Comparison of ENCODE assay signal across 32 cellular contexts in the genomic region with DNA sequence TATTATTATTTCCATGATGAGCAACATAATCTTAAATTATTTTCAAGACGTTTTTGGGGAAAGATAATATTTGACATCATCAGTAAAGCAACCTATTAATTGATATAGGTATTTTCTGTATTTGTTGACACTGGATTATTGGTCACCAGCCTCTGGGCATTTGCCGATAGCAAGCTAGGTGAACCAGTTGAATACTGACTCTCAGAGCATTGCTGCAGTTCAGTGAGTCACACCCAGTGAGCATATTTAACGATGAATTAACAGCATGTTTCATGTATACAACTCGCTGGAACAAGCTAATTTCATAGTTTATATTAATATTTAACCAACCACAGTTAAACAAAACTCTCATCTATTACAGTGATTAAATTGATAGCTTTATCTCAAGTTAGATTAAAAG.
"Had no signal": no experiment of that assay in that cellular context is flagged by ENCODE, and none has a peak within 500 bp of the region (broad histone marks: within the 10 kb centered on the region; RNA-seq: fewer than 3 reads in every experiment).

No MANE protein-coding gene starts in this region.

- H3K27me3 ChIP-seq: brain microvascular endothelial cell, gastrocnemius medialis, heart left ventricle had no signal

- H3K27me3 Mint-ChIP-seq: activated B cell treated with CpG ODN at 0.5 μM for 24 hours; activated CD8-positive, alpha-beta T cell treated with anti-CD3 and anti-CD28 coated beads for 36 hours; activated naive CD4-positive, alpha-beta T cell treated with anti-CD3 and anti-CD28 coated beads, Interleukin-2, amount 10 ng/mL, durations not matched to agents 7 days and 5 days; dendritic cell treated with granulocyte-macrophage colony-stimulating factor and Interleukin-4, amounts not matched to agents 40 ng/mL and 50 ng/mL, for 4 days had no signal

- DNase-seq: activated B cell treated with CpG ODN at 0.5 μM for 24 hours; activated CD4-positive, alpha-beta T cell treated with anti-CD3 and anti-CD28 coated beads for 48 hours; activated CD4-positive, alpha-beta T cell treated with anti-CD3 and anti-CD28 coated beads, Interleukin-2, amount 50 U/mL, for 1 hour; activated CD4-positive, alpha-beta T cell treated with anti-CD3 and anti-CD28 coated beads, Interleukin-2, amount 50 U/mL, for 48 hours; activated CD8-positive, alpha-beta memory T cell treated with anti-CD3 and anti-CD28 coated beads for 24 hours; activated CD8-positive, alpha-beta T cell treated with anti-CD3 and anti-CD28 coated beads for 36 hours; activated effector memory CD4-positive, alpha-beta T cell treated with anti-CD3 and anti-CD28 coated beads, Interleukin-2, amount 50 U/mL, for 16 hours; activated naive CD4-positive, alpha-beta T cell treated with anti-CD3 and anti-CD28 coated beads, Interleukin-2, amount 10 ng/mL, durations not matched to agents 7 days and 5 days; activated T-cell treated with anti-CD3 and anti-CD28 coated beads, Interleukin-2, amount 50 U/mL, for 48 hours; amniotic stem cell; anterior cingulate cortex; brain microvascular endothelial cell; caudate nucleus; cerebellar nuclear complex; dorsolateral prefrontal cortex; effector memory CD4-positive, alpha-beta T cell; endodermal cell; foreskin fibroblast; gastrocnemius medialis; glutamatergic neuron; heart left ventricle; SW 1271; T-cell; T-helper 9 cell; WERI-Rb-1 had no signal

- H3K27ac ChIP-seq: brain microvascular endothelial cell, coronary artery, dorsolateral prefrontal cortex, gastrocnemius medialis, heart left ventricle, WERI-Rb-1 had no signal

- H3K4me1 ChIP-seq: gastrocnemius medialis, heart left ventricle had no signal

- ATAC-seq: activated CD4-positive, CD25-positive, alpha-beta regulatory T cell treated with anti-CD3 and anti-CD28 coated beads, Interleukin-2, amount 50 U/mL, for 24 hours; activated CD8-positive, alpha-beta T cell treated with anti-CD3 and anti-CD28 coated beads for 36 hours; activated naive CD4-positive, alpha-beta T cell treated with anti-CD3 and anti-CD28 coated beads, Interleukin-2, amount 50 U/mL, for 72 hours; gastrocnemius medialis; heart left ventricle; T-cell had no signal

- H3K4me3 Mint-ChIP-seq: activated B cell treated with CpG ODN at 0.5 μM for 24 hours; activated CD8-positive, alpha-beta T cell treated with anti-CD3 and anti-CD28 coated beads for 36 hours; activated naive CD4-positive, alpha-beta T cell treated with anti-CD3 and anti-CD28 coated beads, Interleukin-2, amount 10 ng/mL, durations not matched to agents 7 days and 5 days; activated T-helper 1 cell treated with anti-CD3 and anti-CD28 coated beads, Interleukin-12 subunit alpha, Interleukin-12 subunit beta, Interleukin-2, Interleukin-4 antibody, amounts not matched to agents 30 ng/mL and 10 ng/mL and 1 ng/mL, durations not matched to agents 14 hours and 24 hours and 36 hours; dendritic cell treated with granulocyte-macrophage colony-stimulating factor and Interleukin-4, amounts not matched to agents 40 ng/mL and 50 ng/mL, for 4 days; endodermal cell; T-cell; T-helper 1 cell treated with Interleukin-12 subunit alpha and Interleukin-12 subunit beta and Interleukin-4 antibody, amounts not matched to agents 30 μg/mL and 1 μg/mL, for 36 hours had no signal

- H3K4me1 Mint-ChIP-seq: activated B cell treated with CpG ODN at 0.5 μM for 24 hours; activated naive CD4-positive, alpha-beta T cell treated with anti-CD3 and anti-CD28 coated beads, Interleukin-2, amount 10 ng/mL, durations not matched to agents 7 days and 5 days; T-cell had no signal

- H3K4me3 ChIP-seq: coronary artery, dorsolateral prefrontal cortex, gastrocnemius medialis, heart left ventricle had no signal

- H3K9me3 Mint-ChIP-seq: activated B cell treated with CpG ODN at 0.5 μM for 24 hours; activated CD8-positive, alpha-beta T cell treated with anti-CD3 and anti-CD28 coated beads for 36 hours; activated naive CD4-positive, alpha-beta T cell treated with anti-CD3 and anti-CD28 coated beads, Interleukin-2, amount 10 ng/mL, durations not matched to agents 7 days and 5 days; activated T-helper 1 cell treated with anti-CD3 and anti-CD28 coated beads, Interleukin-12 subunit alpha, Interleukin-12 subunit beta, Interleukin-2, Interleukin-4 antibody, amounts not matched to agents 30 ng/mL and 10 ng/mL and 1 ng/mL, durations not matched to agents 14 hours and 24 hours and 36 hours; activated T-helper 2 cell treated with anti-CD3 and anti-CD28 coated beads, Interferon-gamma antibody, Interleukin-2, Interleukin-4, amounts not matched to agents 10 μg/mL and 5 μg/mL and 100 μg/mL, durations not matched to agents 14 hours and 24 hours and 36 hours; dendritic cell treated with granulocyte-macrophage colony-stimulating factor and Interleukin-4, amounts not matched to agents 40 ng/mL and 50 ng/mL, for 4 days; endodermal cell; T-helper 1 cell treated with Interleukin-12 subunit alpha and Interleukin-12 subunit beta and Interleukin-4 antibody, amounts not matched to agents 30 μg/mL and 1 μg/mL, for 36 hours had no signal

- H3K27ac Mint-ChIP-seq: activated B cell treated with CpG ODN at 0.5 μM for 24 hours; activated CD8-positive, alpha-beta T cell treated with anti-CD3 and anti-CD28 coated beads for 36 hours; activated naive CD4-positive, alpha-beta T cell treated with anti-CD3 and anti-CD28 coated beads, Interleukin-2, amount 10 ng/mL, durations not matched to agents 7 days and 5 days; activated naive CD4-positive, alpha-beta T cell treated with anti-CD3 and anti-CD28 coated beads, Interleukin-2, amount 50 U/mL, for 72 hours; activated T-helper 1 cell treated with anti-CD3 and anti-CD28 coated beads, Interleukin-12 subunit alpha, Interleukin-12 subunit beta, Interleukin-2, Interleukin-4 antibody, amounts not matched to agents 30 ng/mL and 10 ng/mL and 1 ng/mL, durations not matched to agents 14 hours and 24 hours and 36 hours; activated T-helper 2 cell treated with anti-CD3 and anti-CD28 coated beads, Interferon-gamma antibody, Interleukin-2, Interleukin-4, amounts not matched to agents 10 μg/mL and 5 μg/mL and 100 μg/mL, durations not matched to agents 14 hours and 24 hours and 36 hours; dendritic cell treated with granulocyte-macrophage colony-stimulating factor and Interleukin-4, amounts not matched to agents 40 ng/mL and 50 ng/mL, for 4 days; endodermal cell; T-cell; T-helper 1 cell treated with Interleukin-12 subunit alpha and Interleukin-12 subunit beta and Interleukin-4 antibody, amounts not matched to agents 30 μg/mL and 1 μg/mL, for 36 hours had no signal

- H3K36me3 Mint-ChIP-seq: activated naive CD4-positive, alpha-beta T cell treated with anti-CD3 and anti-CD28 coated beads, Interleukin-2, amount 10 ng/mL, durations not matched to agents 7 days and 5 days; activated naive CD4-positive, alpha-beta T cell treated with anti-CD3 and anti-CD28 coated beads, Interleukin-2, amount 50 U/mL, for 72 hours; T-cell had no signal
